1 cellular context compared by ENCODE assay signal in the genomic region with DNA sequence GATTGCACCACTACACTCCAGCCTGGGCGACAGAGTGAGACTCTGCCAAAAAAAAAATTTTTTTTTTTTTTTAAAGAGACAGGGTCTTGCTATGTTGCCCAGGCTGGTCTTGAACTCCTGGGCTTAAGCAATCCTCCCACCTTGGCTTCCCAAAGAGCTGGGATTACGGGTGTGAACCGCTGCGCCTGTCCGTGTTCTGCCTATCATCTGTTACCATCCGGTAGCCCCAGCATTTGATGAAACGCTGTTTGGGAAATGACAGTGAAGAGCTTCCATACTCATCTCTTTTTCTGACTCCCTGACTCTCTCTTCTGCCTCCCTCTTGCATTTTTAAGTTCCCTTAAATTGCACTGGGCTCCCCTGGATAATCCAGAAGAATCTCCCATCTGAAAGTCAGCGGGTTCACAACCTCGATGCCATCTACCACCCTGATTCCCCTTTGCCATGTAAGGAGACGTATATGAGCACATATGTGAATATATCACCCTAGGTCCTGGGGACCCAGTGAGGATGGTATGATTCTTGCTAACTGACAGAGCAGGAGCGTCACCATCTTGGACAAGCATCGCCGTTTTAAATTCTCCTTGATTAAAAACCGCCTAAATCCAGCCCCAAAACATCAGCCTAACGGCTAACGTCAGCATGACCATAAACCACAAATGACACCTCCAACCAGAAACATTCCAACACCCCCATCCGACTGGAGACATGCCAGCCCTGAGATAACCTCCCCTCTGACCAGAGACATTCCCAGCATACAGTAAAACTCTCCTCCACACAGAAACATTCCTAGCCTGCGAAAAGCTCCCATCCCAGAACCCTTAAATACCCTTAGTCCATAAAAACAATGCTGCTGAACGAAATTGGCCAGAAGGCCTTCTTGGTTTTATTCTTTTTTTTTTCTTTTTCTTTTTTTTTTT.
TF ChIP-seq lines count a peak whose summit lies in the region.

No MANE protein-coding gene starts in this region.

TF ChIP-seq in K562, 482 proteins besides CTCF, POLR2A, EP300 and RAD21 (continued from another document and continues in another):
- TF ChIP-seq TEAD4 (IDR thresholded peaks at IDR 0.05; ENCODE audit: low read length) (peak; percentile 91), TEAD4 (CRISPR knock-in tag; IDR thresholded peaks at IDR 0.05; ENCODE audit: borderline replicate concordance) (no peak), ZNF239 (CRISPR knock-in tag; IDR thresholded peaks at IDR 0.05) (peak; percentile 97), CBX2 (IDR thresholded peaks at IDR 0.05; ENCODE audit: insufficient read depth, low read length, poor library complexity, severe bottlenecking) (no peak), FOXA3 (CRISPR knock-in tag; conservative IDR thresholded peaks at IDR 0.05 in 1 of 2, IDR thresholded peaks at IDR 0.05 in 1 of 2) (peak in 1 of 2 experiments; percentile 50; a peak in 2 of 4 replicates), STAT5B (CRISPR knock-in tag; IDR thresholded peaks at IDR 0.05) (peak; percentile 78; the same call in 1 of the 2 replicates), SRSF9 (IDR thresholded peaks at IDR 0.05; ENCODE audit: borderline replicate concordance, low read depth, low read length) (no peak), ARNT (IDR thresholded peaks at IDR 0.05) (peak; percentile 49 to 87; a peak in 3 of 4 replicates), EP400 (IDR thresholded peaks at IDR 0.05) (peak; percentile 70), CBFB (CRISPR knock-in tag; IDR thresholded peaks at IDR 0.05) (0 out of 2 replicates have a peak, but pooled peaks have one; percentile 25), PTRF (tag; IDR thresholded peaks at IDR 0.05) (peak; percentile 98), ZNF124 (CRISPR knock-in tag; IDR thresholded peaks at IDR 0.05) (no peak), ZNF586 (CRISPR knock-in tag; conservative IDR thresholded peaks at IDR 0.05) (peak; percentile 87), ZNF583 (CRISPR knock-in tag; IDR thresholded peaks at IDR 0.05) (peak; percentile 99), NCOA1 (IDR thresholded peaks at IDR 0.05; ENCODE audit: low read depth) (peak; percentile 71), NRF1 (conservative IDR thresholded peaks at IDR 0.05 in 1 of 2, IDR thresholded peaks at IDR 0.05 in 1 of 2) (peak; percentile 28 to 44; a peak in 2 of 4 replicates), ZNF212 (CRISPR knock-in tag; IDR thresholded peaks at IDR 0.05) (peak; percentile 90), PCBP2 (IDR thresholded peaks at IDR 0.05; ENCODE audit: low read depth, low read length, poor library complexity, severe bottlenecking) (no peak), GTF2A2 (tag; IDR thresholded peaks at IDR 0.05) (peak; percentile 93), LCOR (CRISPR knock-in tag; IDR thresholded peaks at IDR 0.05) (no peak; the same call in 1 of the 2 replicates), MAFF (IDR thresholded peaks at IDR 0.05; ENCODE audit: low read length) (no peak), IRF2 (CRISPR knock-in tag; IDR thresholded peaks at IDR 0.05) (no peak), BDP1 (IDR thresholded peaks at IDR 0.05; ENCODE audit: insufficient read depth, insufficient read length) (no peak), RB1 (IDR thresholded peaks at IDR 0.05; ENCODE audit: low read depth) (0 out of 2 replicates have a peak, but pooled peaks have one; percentile 24), ZNF444 (CRISPR knock-in tag; IDR thresholded peaks at IDR 0.05) (peak; percentile 95), MTA1 (IDR thresholded peaks at IDR 0.05; ENCODE audit: borderline replicate concordance) (peak; percentile 81; the same call in 1 of the 2 replicates), ESRRA (IDR thresholded peaks at IDR 0.05; ENCODE audit: borderline replicate concordance, low read depth) (peak; percentile 90; the same call in 1 of the 2 replicates), ATF7 (IDR thresholded peaks at IDR 0.05) (peak; percentile 92), ZNF311 (CRISPR knock-in tag; IDR thresholded peaks at IDR 0.05) (peak; percentile 97), CEBPB (tag; IDR thresholded peaks at IDR 0.05) (peak; percentile 74), KDM2B (CRISPR knock-in tag; IDR thresholded peaks at IDR 0.05) (peak; percentile 97), SOX6 (IDR thresholded peaks at IDR 0.05) (peak; percentile 58), NCOA2 (IDR thresholded peaks at IDR 0.05; ENCODE audit: partially characterized antibody in 2 of 2) (no peak), HMG20A (CRISPR knock-in tag; conservative IDR thresholded peaks at IDR 0.05) (peak; percentile 90), HNRNPL (IDR thresholded peaks at IDR 0.05; ENCODE audit: low read depth, low read length) (no peak), RNF2 (IDR thresholded peaks at IDR 0.05) (peak; percentile 91)
- TF ChIP-seq, protein P1, sequence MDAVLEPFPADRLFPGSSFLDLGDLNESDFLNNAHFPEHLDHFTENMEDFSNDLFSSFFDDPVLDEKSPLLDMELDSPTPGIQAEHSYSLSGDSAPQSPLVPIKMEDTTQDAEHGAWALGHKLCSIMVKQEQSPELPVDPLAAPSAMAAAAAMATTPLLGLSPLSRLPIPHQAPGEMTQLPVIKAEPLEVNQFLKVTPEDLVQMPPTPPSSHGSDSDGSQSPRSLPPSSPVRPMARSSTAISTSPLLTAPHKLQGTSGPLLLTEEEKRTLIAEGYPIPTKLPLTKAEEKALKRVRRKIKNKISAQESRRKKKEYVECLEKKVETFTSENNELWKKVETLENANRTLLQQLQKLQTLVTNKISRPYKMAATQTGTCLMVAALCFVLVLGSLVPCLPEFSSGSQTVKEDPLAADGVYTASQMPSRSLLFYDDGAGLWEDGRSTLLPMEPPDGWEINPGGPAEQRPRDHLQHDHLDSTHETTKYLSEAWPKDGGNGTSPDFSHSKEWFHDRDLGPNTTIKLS (IDR thresholded peaks at IDR 0.05; ENCODE audit: borderline replicate concordance, low read depth): peak; percentile 58; the same call in 1 of the 2 replicates
- TF ChIP-seq, protein P2, sequence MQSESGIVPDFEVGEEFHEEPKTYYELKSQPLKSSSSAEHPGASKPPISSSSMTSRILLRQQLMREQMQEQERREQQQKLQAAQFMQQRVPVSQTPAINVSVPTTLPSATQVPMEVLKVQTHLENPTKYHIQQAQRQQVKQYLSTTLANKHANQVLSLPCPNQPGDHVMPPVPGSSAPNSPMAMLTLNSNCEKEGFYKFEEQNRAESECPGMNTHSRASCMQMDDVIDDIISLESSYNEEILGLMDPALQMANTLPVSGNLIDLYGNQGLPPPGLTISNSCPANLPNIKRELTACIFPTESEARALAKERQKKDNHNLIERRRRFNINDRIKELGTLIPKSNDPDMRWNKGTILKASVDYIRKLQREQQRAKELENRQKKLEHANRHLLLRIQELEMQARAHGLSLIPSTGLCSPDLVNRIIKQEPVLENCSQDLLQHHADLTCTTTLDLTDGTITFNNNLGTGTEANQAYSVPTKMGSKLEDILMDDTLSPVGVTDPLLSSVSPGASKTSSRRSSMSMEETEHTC (IDR thresholded peaks at IDR 0.05): peak; percentile 64; the same call in 1 of the 2 replicates
- TF ChIP-seq, protein P3, sequence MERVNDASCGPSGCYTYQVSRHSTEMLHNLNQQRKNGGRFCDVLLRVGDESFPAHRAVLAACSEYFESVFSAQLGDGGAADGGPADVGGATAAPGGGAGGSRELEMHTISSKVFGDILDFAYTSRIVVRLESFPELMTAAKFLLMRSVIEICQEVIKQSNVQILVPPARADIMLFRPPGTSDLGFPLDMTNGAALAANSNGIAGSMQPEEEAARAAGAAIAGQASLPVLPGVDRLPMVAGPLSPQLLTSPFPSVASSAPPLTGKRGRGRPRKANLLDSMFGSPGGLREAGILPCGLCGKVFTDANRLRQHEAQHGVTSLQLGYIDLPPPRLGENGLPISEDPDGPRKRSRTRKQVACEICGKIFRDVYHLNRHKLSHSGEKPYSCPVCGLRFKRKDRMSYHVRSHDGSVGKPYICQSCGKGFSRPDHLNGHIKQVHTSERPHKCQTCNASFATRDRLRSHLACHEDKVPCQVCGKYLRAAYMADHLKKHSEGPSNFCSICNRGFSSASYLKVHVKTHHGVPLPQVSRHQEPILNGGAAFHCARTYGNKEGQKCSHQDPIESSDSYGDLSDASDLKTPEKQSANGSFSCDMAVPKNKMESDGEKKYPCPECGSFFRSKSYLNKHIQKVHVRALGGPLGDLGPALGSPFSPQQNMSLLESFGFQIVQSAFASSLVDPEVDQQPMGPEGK (CRISPR knock-in tag; IDR thresholded peaks at IDR 0.05; ENCODE audit: borderline replicate concordance): peak; percentile 98
- TF ChIP-seq, protein P4, sequence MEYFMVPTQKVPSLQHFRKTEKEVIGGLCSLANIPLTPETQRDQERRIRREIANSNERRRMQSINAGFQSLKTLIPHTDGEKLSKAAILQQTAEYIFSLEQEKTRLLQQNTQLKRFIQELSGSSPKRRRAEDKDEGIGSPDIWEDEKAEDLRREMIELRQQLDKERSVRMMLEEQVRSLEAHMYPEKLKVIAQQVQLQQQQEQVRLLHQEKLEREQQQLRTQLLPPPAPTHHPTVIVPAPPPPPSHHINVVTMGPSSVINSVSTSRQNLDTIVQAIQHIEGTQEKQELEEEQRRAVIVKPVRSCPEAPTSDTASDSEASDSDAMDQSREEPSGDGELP (CRISPR knock-in tag; IDR thresholded peaks at IDR 0.05; ENCODE audit: borderline replicate concordance): peak; percentile 43; the same call in 1 of the 2 replicates
- TF ChIP-seq, protein P5, sequence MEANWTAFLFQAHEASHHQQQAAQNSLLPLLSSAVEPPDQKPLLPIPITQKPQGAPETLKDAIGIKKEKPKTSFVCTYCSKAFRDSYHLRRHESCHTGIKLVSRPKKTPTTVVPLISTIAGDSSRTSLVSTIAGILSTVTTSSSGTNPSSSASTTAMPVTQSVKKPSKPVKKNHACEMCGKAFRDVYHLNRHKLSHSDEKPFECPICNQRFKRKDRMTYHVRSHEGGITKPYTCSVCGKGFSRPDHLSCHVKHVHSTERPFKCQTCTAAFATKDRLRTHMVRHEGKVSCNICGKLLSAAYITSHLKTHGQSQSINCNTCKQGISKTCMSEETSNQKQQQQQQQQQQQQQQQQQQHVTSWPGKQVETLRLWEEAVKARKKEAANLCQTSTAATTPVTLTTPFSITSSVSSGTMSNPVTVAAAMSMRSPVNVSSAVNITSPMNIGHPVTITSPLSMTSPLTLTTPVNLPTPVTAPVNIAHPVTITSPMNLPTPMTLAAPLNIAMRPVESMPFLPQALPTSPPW (CRISPR knock-in tag; IDR thresholded peaks at IDR 0.05): peak; percentile 82
- TF ChIP-seq, protein P6, sequence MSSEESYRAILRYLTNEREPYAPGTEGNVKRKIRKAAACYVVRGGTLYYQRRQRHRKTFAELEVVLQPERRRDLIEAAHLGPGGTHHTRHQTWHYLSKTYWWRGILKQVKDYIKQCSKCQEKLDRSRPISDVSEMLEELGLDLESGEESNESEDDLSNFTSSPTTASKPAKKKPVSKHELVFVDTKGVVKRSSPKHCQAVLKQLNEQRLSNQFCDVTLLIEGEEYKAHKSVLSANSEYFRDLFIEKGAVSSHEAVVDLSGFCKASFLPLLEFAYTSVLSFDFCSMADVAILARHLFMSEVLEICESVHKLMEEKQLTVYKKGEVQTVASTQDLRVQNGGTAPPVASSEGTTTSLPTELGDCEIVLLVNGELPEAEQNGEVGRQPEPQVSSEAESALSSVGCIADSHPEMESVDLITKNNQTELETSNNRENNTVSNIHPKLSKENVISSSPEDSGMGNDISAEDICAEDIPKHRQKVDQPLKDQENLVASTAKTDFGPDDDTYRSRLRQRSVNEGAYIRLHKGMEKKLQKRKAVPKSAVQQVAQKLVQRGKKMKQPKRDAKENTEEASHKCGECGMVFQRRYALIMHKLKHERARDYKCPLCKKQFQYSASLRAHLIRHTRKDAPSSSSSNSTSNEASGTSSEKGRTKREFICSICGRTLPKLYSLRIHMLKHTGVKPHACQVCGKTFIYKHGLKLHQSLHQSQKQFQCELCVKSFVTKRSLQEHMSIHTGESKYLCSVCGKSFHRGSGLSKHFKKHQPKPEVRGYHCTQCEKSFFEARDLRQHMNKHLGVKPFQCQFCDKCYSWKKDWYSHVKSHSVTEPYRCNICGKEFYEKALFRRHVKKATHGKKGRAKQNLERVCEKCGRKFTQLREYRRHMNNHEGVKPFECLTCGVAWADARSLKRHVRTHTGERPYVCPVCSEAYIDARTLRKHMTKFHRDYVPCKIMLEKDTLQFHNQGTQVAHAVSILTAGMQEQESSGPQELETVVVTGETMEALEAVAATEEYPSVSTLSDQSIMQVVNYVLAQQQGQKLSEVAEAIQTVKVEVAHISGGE (CRISPR knock-in tag; IDR thresholded peaks at IDR 0.05): peak in 2 of 3 experiments; percentile 17 to 91; a peak in 2 of 6 replicates
- TF ChIP-seq, protein P7, sequence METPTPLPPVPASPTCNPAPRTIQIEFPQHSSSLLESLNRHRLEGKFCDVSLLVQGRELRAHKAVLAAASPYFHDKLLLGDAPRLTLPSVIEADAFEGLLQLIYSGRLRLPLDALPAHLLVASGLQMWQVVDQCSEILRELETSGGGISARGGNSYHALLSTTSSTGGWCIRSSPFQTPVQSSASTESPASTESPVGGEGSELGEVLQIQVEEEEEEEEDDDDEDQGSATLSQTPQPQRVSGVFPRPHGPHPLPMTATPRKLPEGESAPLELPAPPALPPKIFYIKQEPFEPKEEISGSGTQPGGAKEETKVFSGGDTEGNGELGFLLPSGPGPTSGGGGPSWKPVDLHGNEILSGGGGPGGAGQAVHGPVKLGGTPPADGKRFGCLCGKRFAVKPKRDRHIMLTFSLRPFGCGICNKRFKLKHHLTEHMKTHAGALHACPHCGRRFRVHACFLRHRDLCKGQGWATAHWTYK (CRISPR knock-in tag; IDR thresholded peaks at IDR 0.05): peak; percentile 100
- TF ChIP-seq, protein P8, sequence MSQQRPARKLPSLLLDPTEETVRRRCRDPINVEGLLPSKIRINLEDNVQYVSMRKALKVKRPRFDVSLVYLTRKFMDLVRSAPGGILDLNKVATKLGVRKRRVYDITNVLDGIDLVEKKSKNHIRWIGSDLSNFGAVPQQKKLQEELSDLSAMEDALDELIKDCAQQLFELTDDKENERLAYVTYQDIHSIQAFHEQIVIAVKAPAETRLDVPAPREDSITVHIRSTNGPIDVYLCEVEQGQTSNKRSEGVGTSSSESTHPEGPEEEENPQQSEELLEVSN (IDR thresholded peaks at IDR 0.05; ENCODE audit: borderline replicate concordance in 1 of 2, extremely low read depth in 1 of 2, insufficient read depth in 1 of 2, insufficient read length in 1 of 2, low read depth in 1 of 2, low read length in 1 of 2, poor library complexity in 1 of 2, severe bottlenecking in 1 of 2): peak; percentile 29 to 42
- TF ChIP-seq, protein P9, sequence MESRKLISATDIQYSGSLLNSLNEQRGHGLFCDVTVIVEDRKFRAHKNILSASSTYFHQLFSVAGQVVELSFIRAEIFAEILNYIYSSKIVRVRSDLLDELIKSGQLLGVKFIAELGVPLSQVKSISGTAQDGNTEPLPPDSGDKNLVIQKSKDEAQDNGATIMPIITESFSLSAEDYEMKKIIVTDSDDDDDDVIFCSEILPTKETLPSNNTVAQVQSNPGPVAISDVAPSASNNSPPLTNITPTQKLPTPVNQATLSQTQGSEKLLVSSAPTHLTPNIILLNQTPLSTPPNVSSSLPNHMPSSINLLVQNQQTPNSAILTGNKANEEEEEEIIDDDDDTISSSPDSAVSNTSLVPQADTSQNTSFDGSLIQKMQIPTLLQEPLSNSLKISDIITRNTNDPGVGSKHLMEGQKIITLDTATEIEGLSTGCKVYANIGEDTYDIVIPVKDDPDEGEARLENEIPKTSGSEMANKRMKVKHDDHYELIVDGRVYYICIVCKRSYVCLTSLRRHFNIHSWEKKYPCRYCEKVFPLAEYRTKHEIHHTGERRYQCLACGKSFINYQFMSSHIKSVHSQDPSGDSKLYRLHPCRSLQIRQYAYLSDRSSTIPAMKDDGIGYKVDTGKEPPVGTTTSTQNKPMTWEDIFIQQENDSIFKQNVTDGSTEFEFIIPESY (CRISPR knock-in tag; IDR thresholded peaks at IDR 0.05): peak; percentile 56
